1 cellular context compared by ENCODE assay signal in genomic region chr16:2513405-2514332, GRCh38.
TF ChIP-seq lines count a peak whose summit lies in the region.

ATP6V0C (plus strand) TSS chr16:2513952; CDS start chr16:2514104, 152 bp downstream.

TF ChIP-seq in HepG2, 621 proteins besides CTCF, POLR2A, EP300 and RAD21 (continued from another document and continues in another):
- no peak; the same call in 1 of the 2 replicates for TF ChIP-seq TFDP1 (CRISPR knock-in tag; IDR thresholded peaks at IDR 0.05; ENCODE audit: borderline replicate concordance)
- no peak for TF ChIP-seq RXRB (CRISPR knock-in tag; IDR thresholded peaks at IDR 0.05; ENCODE audit: borderline replicate concordance)
- peak in 1 of 2 experiments; percentile 41; a peak in 1 of 4 replicates for TF ChIP-seq REST (IDR thresholded peaks at IDR 0.05; ENCODE audit: borderline replicate concordance in 1 of 2, low read depth in 1 of 2, low read length in 2 of 2)
- no peak for TF ChIP-seq FOSL2 (CRISPR knock-in tag; IDR thresholded peaks at IDR 0.05)
- TF ChIP-seq GABPA (IDR thresholded peaks at IDR 0.05; ENCODE audit: low read depth, low read length) = peak; percentile 37; the same call in 1 of the 2 replicates
- TF ChIP-seq GABPA (CRISPR knock-in tag; IDR thresholded peaks at IDR 0.05; ENCODE audit: low read depth) = no peak
- 0 out of 2 replicates have a peak, but pooled peaks have one; percentile 27 for TF ChIP-seq ZNF292 (CRISPR knock-in tag; IDR thresholded peaks at IDR 0.05; ENCODE audit: borderline replicate concordance, low read depth)
- TF ChIP-seq HDAC1 (CRISPR knock-in tag; IDR thresholded peaks at IDR 0.05) = no peak
- no peak for TF ChIP-seq ZNF205 (CRISPR knock-in tag; IDR thresholded peaks at IDR 0.05)
- TF ChIP-seq ZNF558 (CRISPR knock-in tag; IDR thresholded peaks at IDR 0.05; ENCODE audit: borderline replicate concordance) = no peak; the same call in 1 of the 2 replicates
- no peak for TF ChIP-seq PRPF4 (IDR thresholded peaks at IDR 0.05; ENCODE audit: low read depth, low read length, poor library complexity, severe bottlenecking)
- no peak for TF ChIP-seq HDAC2 (CRISPR knock-in tag; IDR thresholded peaks at IDR 0.05)
- no peak for TF ChIP-seq SRF (IDR thresholded peaks at IDR 0.05; ENCODE audit: low read depth, low read length)
- TF ChIP-seq SALL1 (CRISPR knock-in tag; IDR thresholded peaks at IDR 0.05) = peak; percentile 39
- no peak; the same call in none of the 2 replicates for TF ChIP-seq ZNF747 (CRISPR knock-in tag; IDR thresholded peaks at IDR 0.05; ENCODE audit: borderline replicate concordance)
- 0 out of 2 replicates have a peak, but pooled peaks have one; percentile 34 for TF ChIP-seq GTF2F1 (IDR thresholded peaks at IDR 0.05; ENCODE audit: low read length)
- TF ChIP-seq TBX3 (IDR thresholded peaks at IDR 0.05; ENCODE audit: borderline replicate concordance) = no peak
- TF ChIP-seq TMF1 (CRISPR knock-in tag; IDR thresholded peaks at IDR 0.05; ENCODE audit: low read depth) = no peak
- TF ChIP-seq ARID5B (CRISPR knock-in tag; IDR thresholded peaks at IDR 0.05) = no peak
- no peak for TF ChIP-seq JUN (CRISPR knock-in tag; IDR thresholded peaks at IDR 0.05)
- peak; percentile 20; the same call in 1 of the 2 replicates for TF ChIP-seq ZMYM4 (CRISPR knock-in tag; IDR thresholded peaks at IDR 0.05)
- TF ChIP-seq ZNF530 (CRISPR knock-in tag; IDR thresholded peaks at IDR 0.05; ENCODE audit: low read depth) = no peak
- TF ChIP-seq MYC (CRISPR knock-in tag; IDR thresholded peaks at IDR 0.05; ENCODE audit: borderline replicate concordance) = no peak; the same call in 1 of the 2 replicates
- no peak for TF ChIP-seq ZNF879 (CRISPR knock-in tag; IDR thresholded peaks at IDR 0.05)
- no peak for TF ChIP-seq NFE2L1 (CRISPR knock-in tag; IDR thresholded peaks at IDR 0.05; ENCODE audit: borderline replicate concordance)
- no peak for TF ChIP-seq PRDM4 (CRISPR knock-in tag; IDR thresholded peaks at IDR 0.05; ENCODE audit: borderline replicate concordance)
- TF ChIP-seq HIVEP1 (CRISPR knock-in tag; IDR thresholded peaks at IDR 0.05) = no peak
- TF ChIP-seq FIP1L1 (IDR thresholded peaks at IDR 0.05; ENCODE audit: borderline replicate concordance, insufficient read depth, low read depth, low read length) = no peak
- no peak for TF ChIP-seq ZNF432 (CRISPR knock-in tag; IDR thresholded peaks at IDR 0.05; ENCODE audit: borderline replicate concordance)
- no peak for TF ChIP-seq TFDP2 (CRISPR knock-in tag; IDR thresholded peaks at IDR 0.05)
- TF ChIP-seq ZNF609 (CRISPR knock-in tag; IDR thresholded peaks at IDR 0.05; ENCODE audit: borderline replicate concordance) = no peak
- TF ChIP-seq BHLHE40 (IDR thresholded peaks at IDR 0.05; ENCODE audit: low read length) = peak; percentile 95
- TF ChIP-seq SNRNP70 (IDR thresholded peaks at IDR 0.05; ENCODE audit: low read depth, low read length) = no peak
- peak; percentile 17 for TF ChIP-seq ESRRA (CRISPR knock-in tag; IDR thresholded peaks at IDR 0.05; ENCODE audit: low read depth)
- no peak; the same call in 1 of the 2 replicates for TF ChIP-seq SKIL (CRISPR knock-in tag; IDR thresholded peaks at IDR 0.05; ENCODE audit: borderline replicate concordance)
- no peak for TF ChIP-seq CSRNP1 (CRISPR knock-in tag; IDR thresholded peaks at IDR 0.05)
